In the genomic region with DNA sequence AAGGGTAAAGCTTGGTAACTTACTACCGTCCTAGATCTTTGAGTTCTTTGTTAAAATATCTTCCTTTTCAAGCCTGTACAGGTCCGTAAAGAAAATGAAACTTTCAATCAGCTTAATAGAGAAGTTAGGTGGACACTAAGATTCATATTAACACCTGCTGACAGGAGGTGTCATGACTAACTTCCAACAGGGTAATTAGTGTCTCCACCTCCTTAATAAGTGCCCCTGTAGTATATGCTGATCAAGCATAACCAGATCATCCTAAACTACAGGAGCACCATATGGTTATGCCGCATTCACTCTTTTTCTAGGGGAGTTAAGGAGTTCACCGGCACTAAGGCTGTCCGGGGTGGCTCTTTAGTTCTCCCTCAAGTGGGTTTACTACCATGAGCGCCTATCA, we compare ENCODE assay signal across 25 cellular contexts.
"Had no signal": no experiment of that assay in that cellular context is flagged by ENCODE, and none has a peak within 500 bp of the region (broad histone marks: within the 10 kb centered on the region; RNA-seq: fewer than 3 reads in every experiment).

No MANE protein-coding gene starts in this region.

- DNase-seq: activated CD4-positive, alpha-beta memory T cell treated with anti-CD3 and anti-CD28 coated beads for 36 hours; activated CD4-positive, alpha-beta T cell treated with anti-CD3 and anti-CD28 coated beads for 36 hours; activated gamma-delta T cell treated with Interleukin-2 at 50 U/mL for 16 hours; activated T-cell treated with anti-CD3 and anti-CD28 coated beads for 4 hours; adrenal gland; cerebellar nuclear complex; cortex of kidney; erythroblast; foreskin melanocyte; glutamatergic neuron; hippocampal formation; lower lobe of right lung; naive thymus-derived CD8-positive, alpha-beta T cell; pancreas; spleen; stimulated activated CD4-positive, alpha-beta T cell treated with anti-CD3 and anti-CD28 coated beads, Interleukin-4, amount 100 ng/mL, for 4 hours; testis; upper lobe of left lung had no signal

- H3K36me3 Mint-ChIP-seq: activated CD4-positive, alpha-beta memory T cell treated with anti-CD3 and anti-CD28 coated beads for 36 hours; activated naive CD4-positive, alpha-beta T cell treated with anti-CD3 and anti-CD28 coated beads, Interleukin-2, amount 50 U/mL, for 72 hours; naive thymus-derived CD8-positive, alpha-beta T cell; stimulated activated memory B cell treated with anti-CD40 and anti-IgM and Interleukin-4, amounts not matched to agents 10 μg/mL and 1 μg/mL and 100 μg/mL, for 72 hours; WTC11 had no signal

- H3K9me3 Mint-ChIP-seq: activated CD4-positive, alpha-beta memory T cell treated with anti-CD3 and anti-CD28 coated beads for 36 hours; activated naive CD4-positive, alpha-beta T cell treated with anti-CD3 and anti-CD28 coated beads, Interleukin-2, amount 50 U/mL, for 72 hours; activated T-helper 1 cell treated with anti-CD3 and anti-CD28 coated beads, Interleukin-12 subunit alpha, Interleukin-12 subunit beta, Interleukin-2, Interleukin-4 antibody, amounts not matched to agents 30 ng/mL and 10 ng/mL and 1 ng/mL, durations not matched to agents 14 hours and 24 hours and 36 hours; stimulated activated memory B cell treated with anti-CD40 and anti-IgM and Interleukin-4, amounts not matched to agents 10 μg/mL and 1 μg/mL and 100 μg/mL, for 72 hours; WTC11 had no signal

- H3K27ac Mint-ChIP-seq: activated CD4-positive, alpha-beta memory T cell treated with anti-CD3 and anti-CD28 coated beads for 36 hours; activated CD4-positive, alpha-beta T cell treated with anti-CD3 and anti-CD28 coated beads for 36 hours; activated naive CD4-positive, alpha-beta T cell treated with anti-CD3 and anti-CD28 coated beads, Interleukin-2, amount 50 U/mL, for 72 hours; activated T-helper 1 cell treated with anti-CD3 and anti-CD28 coated beads, Interleukin-12 subunit alpha, Interleukin-12 subunit beta, Interleukin-2, Interleukin-4 antibody, amounts not matched to agents 30 ng/mL and 10 ng/mL and 1 ng/mL, durations not matched to agents 14 hours and 24 hours and 36 hours; stimulated activated memory B cell treated with anti-CD40 and anti-IgM and Interleukin-4, amounts not matched to agents 10 μg/mL and 1 μg/mL and 100 μg/mL, for 72 hours; WTC11 had no signal

- H3K9me3 ChIP-seq: adrenal gland, lower lobe of right lung, pancreas, spleen, testis, upper lobe of left lung had no signal

- FAIRE-seq: bronchial epithelial cell, endometrium, keratinocyte, pancreas had no signal

- H3K27ac ChIP-seq: adrenal gland, lower lobe of right lung, pancreas, spleen, testis, upper lobe of left lung had no signal

- H3K36me3 ChIP-seq: adrenal gland, lower lobe of right lung, pancreas, spleen, upper lobe of left lung had no signal

- ATAC-seq: activated CD4-positive, alpha-beta T cell treated with anti-CD3 and anti-CD28 coated beads for 36 hours; activated naive CD4-positive, alpha-beta T cell treated with anti-CD3 and anti-CD28 coated beads, Interleukin-2, amount 50 U/mL, for 72 hours; lower lobe of right lung; naive thymus-derived CD8-positive, alpha-beta T cell; pancreas; stimulated activated memory B cell treated with anti-CD40 and anti-IgM and Interleukin-4, amounts not matched to agents 10 μg/mL and 1 μg/mL and 100 μg/mL, for 72 hours; WTC11 had no signal

- H3K27me3 ChIP-seq: adrenal gland, pancreas, testis, upper lobe of left lung had no signal

- H3K4me3 Mint-ChIP-seq: activated CD4-positive, alpha-beta memory T cell treated with anti-CD3 and anti-CD28 coated beads for 36 hours; activated CD4-positive, alpha-beta T cell treated with anti-CD3 and anti-CD28 coated beads for 36 hours; activated T-helper 1 cell treated with anti-CD3 and anti-CD28 coated beads, Interleukin-12 subunit alpha, Interleukin-12 subunit beta, Interleukin-2, Interleukin-4 antibody, amounts not matched to agents 30 ng/mL and 10 ng/mL and 1 ng/mL, durations not matched to agents 14 hours and 24 hours and 36 hours; naive thymus-derived CD8-positive, alpha-beta T cell; stimulated activated memory B cell treated with anti-CD40 and anti-IgM and Interleukin-4, amounts not matched to agents 10 μg/mL and 1 μg/mL and 100 μg/mL, for 72 hours; WTC11 had no signal

- H3K4me3 ChIP-seq: adrenal gland, lower lobe of right lung, pancreas, spleen, testis, upper lobe of left lung had no signal
